ENCODE assay signal across 24 cellular contexts in genomic region chr7:134372858-134373257, GRCh38. TPM values are rescaled to one million over a fixed set of nuclear protein-coding genes. Genes with fewer than 3 reads are reported as not detected.
DNase-seq lines count a peak whose midpoint lies in the region; ATAC-seq, FAIRE-seq and TF ChIP-seq lines count a peak whose summit lies in the region.
"Had no signal": no experiment of that assay in that cellular context is flagged by ENCODE, and none has a peak within 500 bp of the region (broad histone marks: within the 10 kb centered on the region; RNA-seq: fewer than 3 reads in every experiment).

No MANE protein-coding gene starts in this region.

- TF ChIP-seq CTCF in Calu3 (IDR thresholded peaks at IDR 0.05; ENCODE audit: unreplicated experiment) (no peak), bronchial epithelial cell (IDR thresholded peaks at IDR 0.05; ENCODE audit: insufficient read depth, low read length, severe bottlenecking) (no peak), esophagus squamous epithelium (IDR thresholded peaks at IDR 0.05) (no peak), neural cell (IDR thresholded peaks at IDR 0.05; ENCODE audit: poor library complexity, severe bottlenecking) (no peak)

- H3K4me3 ChIP-seq in bronchial epithelial cell (ENCODE audit: low read depth, low read length) (no peak overlapping the region), esophagus squamous epithelium (no peak overlapping the region), neural cell (ENCODE audit: low read length) (no peak overlapping the region)
- H3K4me3 ChIP-seq: A549; BLaER1 treated with 17β-estradiol and CSF1 and Interleukin-3, amounts not matched to agents 10 nM and 100 nM; GM12878 had no signal

- WGBS in esophagus squamous epithelium, 2 donors, result 48 to 71% methylated on average over 4 of the region's 4 CpGs

- H3K27me3 ChIP-seq in bronchial epithelial cell (ENCODE audit: control insufficient read depth, insufficient read depth, low read length) (no peaks in the 10 kb centered on the region), esophagus squamous epithelium (no peaks in the 10 kb centered on the region), neural cell (ENCODE audit: insufficient read depth, low read depth, low read length) (no peaks in the 10 kb centered on the region)
- H3K27me3 ChIP-seq: BLaER1 treated with 17β-estradiol and CSF1 and Interleukin-3, amounts not matched to agents 10 nM and 100 nM had no signal

- DNase-seq in Calu3 (no peak), bronchial epithelial cell (ENCODE audit: low read depth) (peak; percentile 76), esophagus squamous epithelium (lab: John Stamatoyannopoulos, UW) (no peak), NCI-H146 (lab: John Stamatoyannopoulos, UW) (no peak)
- DNase-seq: 8988T; ACHN; AML-193; BE2C; CD4-positive, alpha-beta T cell; CD8-positive, alpha-beta memory T cell; DMS153; DMS79; EL; GDM1; GOT3; HCEC 1CT had no signal

- H3K4me3 Mint-ChIP-seq in Calu3 (ENCODE audit: low read depth, unreplicated experiment), result no peak overlapping the region
- H3K4me3 Mint-ChIP-seq: CD14-positive monocyte; CD4-positive, alpha-beta T cell; CD8-positive, alpha-beta memory T cell had no signal

- H3K27ac Mint-ChIP-seq in Calu3 (ENCODE audit: unreplicated experiment), result peak overlapping the region; percentile 54
- H3K27ac Mint-ChIP-seq: CD14-positive monocyte; CD4-positive, alpha-beta T cell had no signal

- intact Hi-C loops in Calu3 (cut with micrococcal nuclease; ENCODE audit: unreplicated experiment) (no loop called here), esophagus squamous epithelium (cut with DNase I) (no loop called here)

- peaks cover 18% of the 10 kb centered on the region for H3K36me3 Mint-ChIP-seq in Calu3 (ENCODE audit: insufficient read depth, unreplicated experiment)
- H3K36me3 Mint-ChIP-seq: CD14-positive monocyte; CD8-positive, alpha-beta memory T cell had no signal

- no peaks in the 10 kb centered on the region for H4K20me1 ChIP-seq in neural cell (ENCODE audit: insufficient read depth)
- H4K20me1 ChIP-seq: BLaER1 treated with 17β-estradiol and CSF1 and Interleukin-3, amounts not matched to agents 10 nM and 100 nM had no signal

- H3K36me3 ChIP-seq in bronchial epithelial cell (ENCODE audit: control insufficient read depth, insufficient read depth, low read length), result no peaks in the 10 kb centered on the region
- H3K36me3 ChIP-seq in esophagus squamous epithelium, result no peaks in the 10 kb centered on the region
- H3K36me3 ChIP-seq in neural cell (ENCODE audit: insufficient read depth, low read length), result no peaks in the 10 kb centered on the region
- H3K36me3 ChIP-seq: BE2C; BLaER1 treated with 17β-estradiol and CSF1 and Interleukin-3, amounts not matched to agents 10 nM and 100 nM had no signal

- ATAC-seq in GM19023 (IDR thresholded peaks at IDR 0.05; ENCODE audit: unreplicated experiment) (no peak), HG02981 (IDR thresholded peaks at IDR 0.05; ENCODE audit: unreplicated experiment) (no peak)
- ATAC-seq: A549, GM12878 had no signal

- no peak for TF ChIP-seq EP300 in neural cell (conservative IDR thresholded peaks at IDR 0.05; ENCODE audit: poor library complexity, severe bottlenecking)

- no peak for TF ChIP-seq POLR2A in esophagus squamous epithelium (IDR thresholded peaks at IDR 0.05)

- H3K79me2 ChIP-seq in neural cell (replicated peaks; ENCODE audit: insufficient read depth, low read length), result no peaks in the 10 kb centered on the region

- TF ChIP-seq RAD21 in neural cell (conservative IDR thresholded peaks at IDR 0.05), result no peak

- H3F3A ChIP-seq in neural cell (ENCODE audit: insufficient read depth, low read length, poor library complexity, severe bottlenecking), result no peaks in the 10 kb centered on the region

- BruUV-seq in Calu3 (replicated peaks; lab: Mats Ljungman, UMichigan), result no TSS peak

- no peaks in the 10 kb centered on the region for H3K9me3 Mint-ChIP-seq in Calu3 (ENCODE audit: low read depth, unreplicated experiment)
- H3K9me3 Mint-ChIP-seq: CD4-positive, alpha-beta T cell; CD8-positive, alpha-beta memory T cell had no signal

- no peak for FAIRE-seq in bronchial epithelial cell (lab: Jason Lieb, UNC)
- FAIRE-seq: GM12878, H54 had no signal

- CTCF ChIA-PET in Calu3 (lab: Charles Lee), result no interaction called here

- H3K27ac ChIP-seq in esophagus squamous epithelium, result peak overlapping the region; percentile 5 to 51 (median 26)
- H3K27ac ChIP-seq in neural cell (ENCODE audit: low read length), result peak overlapping the region; percentile 98
- H3K27ac ChIP-seq: BLaER1 treated with 17β-estradiol and CSF1 and Interleukin-3, amounts not matched to agents 10 nM and 100 nM had no signal

- H3K4me1 Mint-ChIP-seq in Calu3 (ENCODE audit: low read depth, unreplicated experiment), result peaks cover 47% of the 10 kb centered on the region
- H3K4me1 Mint-ChIP-seq: CD8-positive, alpha-beta memory T cell had no signal

- H3K9me3 ChIP-seq in esophagus squamous epithelium, result no peaks in the 10 kb centered on the region
- H3K9me3 ChIP-seq in neural cell (ENCODE audit: low read length), result no peaks in the 10 kb centered on the region
- H3K9me3 ChIP-seq: BE2C; BLaER1 treated with 17β-estradiol and CSF1 and Interleukin-3, amounts not matched to agents 10 nM and 100 nM had no signal

- no peaks in the 10 kb centered on the region for H3K27me3 Mint-ChIP-seq in Calu3 (ENCODE audit: unreplicated experiment)

- H3K4me2 ChIP-seq in neural cell (ENCODE audit: low read length), result no peak overlapping the region
- H3K4me2 ChIP-seq: A549; BLaER1 treated with 17β-estradiol and CSF1 and Interleukin-3, amounts not matched to agents 10 nM and 100 nM had no signal

- H3K4me1 ChIP-seq in esophagus squamous epithelium, result peaks cover 6 to 51% (median 20%) of the 10 kb centered on the region in 3 donors
- H3K4me1 ChIP-seq: BLaER1 treated with 17β-estradiol and CSF1 and Interleukin-3, amounts not matched to agents 10 nM and 100 nM had no signal

- H3K9ac ChIP-seq in neural cell (ENCODE audit: low read length), result peak overlapping the region; percentile 67
- H3K9ac ChIP-seq: BLaER1 treated with 17β-estradiol and CSF1 and Interleukin-3, amounts not matched to agents 10 nM and 100 nM had no signal

- H2AFZ ChIP-seq in neural cell (ENCODE audit: low read depth, low read length), result no peak overlapping the region

- no peaks in the 10 kb centered on the region for H3K9me2 ChIP-seq in neural cell (ENCODE audit: insufficient read depth, low read length)

TF ChIP-seq in neural cell, 6 proteins besides CTCF, POLR2A, EP300 and RAD21:
- TF ChIP-seq EZH2 (IDR thresholded peaks at IDR 0.05; ENCODE audit: borderline replicate concordance, insufficient read depth, low read length, poor library complexity, severe bottlenecking), result no peak
- TF ChIP-seq TAF1 (IDR thresholded peaks at IDR 0.05; ENCODE audit: low read depth), result no peak
- no peak for TF ChIP-seq MXI1 (conservative IDR thresholded peaks at IDR 0.05; ENCODE audit: poor library complexity, severe bottlenecking)
- TF ChIP-seq SMC3 (conservative IDR thresholded peaks at IDR 0.05; ENCODE audit: poor library complexity), result no peak
- TF ChIP-seq REST (IDR thresholded peaks at IDR 0.05; ENCODE audit: borderline replicate concordance), result no peak
- no peak for TF ChIP-seq POLR2AphosphoS5 (IDR thresholded peaks at IDR 0.05)

RNA-seq across cellular contexts. Expression of gene SLC35B4, which starts 56.1 kb away (rescaled TPM):
- total RNA-seq in Calu3 (2022) (13.3 and 14.5 TPM in 2 replicates), bronchial epithelial cell (8.2 and 11.5 TPM in 2 replicates), esophagus squamous epithelium (1 to 10 TPM; 3.7 to 8.6 (median 7.0) TPM)
- 27.3 and 30.1 TPM in 2 replicates for polyA plus RNA-seq in neural cell
- 47.7 and 49.3 TPM in 2 replicates for polyA minus RNA-seq in neural cell
